ENCODE assay signal across 8 cellular contexts in genomic region chr10:71963756-71964668, GRCh38. TPM values are rescaled to one million over a fixed set of nuclear protein-coding genes. Genes with fewer than 3 reads are reported as not detected.
DNase-seq lines count a peak whose midpoint lies in the region; ATAC-seq and TF ChIP-seq lines count a peak whose summit lies in the region.

Gene CHST3, plus strand, starts transcription at chr10:71964395. Its CDS starts 41,448 bp downstream, at chr10:72005843.

- peak within 1 kb of the TSS; percentile 74 for H3K4me3 Mint-ChIP-seq in CD8-positive, alpha-beta T cell

- no peak for TF ChIP-seq CTCF in CD8-positive, alpha-beta T cell (IDR thresholded peaks at IDR 0.05)
- no peak for TF ChIP-seq CTCF in adrenal gland (IDR thresholded peaks at IDR 0.05)

- no peaks in the 10 kb centered on the region for H3K36me3 ChIP-seq in CD8-positive, alpha-beta T cell (ENCODE audit: insufficient read depth, low read length)
- no peaks in the 10 kb centered on the region for H3K36me3 ChIP-seq in adrenal gland (replicated peaks in 1 of 2)

- ATAC-seq in CD8-positive, alpha-beta T cell = no peak
- ATAC-seq in left ventricle myocardium superior = peak; percentile 86
- ATAC-seq in GM18873 (IDR thresholded peaks at IDR 0.05; ENCODE audit: low FRiP score, unreplicated experiment) = no peak
- no peak for ATAC-seq in GM19351 (IDR thresholded peaks at IDR 0.05; ENCODE audit: unreplicated experiment)

- H3K36me3 Mint-ChIP-seq in CD8-positive, alpha-beta T cell = no peaks in the 10 kb centered on the region

- peaks cover 10% of the 10 kb centered on the region for H3K4me1 Mint-ChIP-seq in CD8-positive, alpha-beta T cell (ENCODE audit: low read depth)

- CTCF ChIA-PET in CD8-positive, alpha-beta T cell (lab: Charles Lee) = interaction anchor here (1.2 kb wide), 1 partner anchor 68 kb away, joined by 3 read pairs; no protein-coding TSS in a partner anchor

- peak within 1 kb of the TSS; percentile 48 for H3K4me3 ChIP-seq in CD8-positive, alpha-beta T cell (ENCODE audit: low read depth, low read length)
- H3K4me3 ChIP-seq in adrenal gland = peak within 1 kb of the TSS in 3 of 4 donors; percentile 23 to 94 (median 24)

- H3K9me3 ChIP-seq in CD8-positive, alpha-beta T cell (ENCODE audit: low read length) = no peaks in the 10 kb centered on the region
- no peaks in the 10 kb centered on the region for H3K9me3 ChIP-seq in adrenal gland (replicated peaks in 1 of 3)

- peaks cover 8% of the 10 kb centered on the region for H3K27me3 ChIP-seq in CD8-positive, alpha-beta T cell (ENCODE audit: insufficient read depth, low read length)
- no peaks in the 10 kb centered on the region for H3K27me3 ChIP-seq in adrenal gland

- no peak within 1 kb of the TSS for H3K27ac ChIP-seq in CD8-positive, alpha-beta T cell (ENCODE audit: low read depth, low read length)
- peak within 1 kb of the TSS; percentile 49 to 92 (median 87) for H3K27ac ChIP-seq in adrenal gland

- intact Hi-C loops in CD8-positive, alpha-beta T cell (cut with DNase I, micrococcal nuclease) = no loop called here
- intact Hi-C loops in adrenal gland (cut with DNase I) (loop anchor here in 1 of 2 donors (5.0 kb wide), 1 partner anchor 78 kb away; no protein-coding TSS in a partner anchor), left ventricle myocardium superior (cut with micrococcal nuclease) (loop anchor here (10.0 kb wide), 1 partner anchor 51 kb away; no protein-coding TSS in a partner anchor), posterior cingulate gyrus (cut with DNase I) (loop anchor here (10.0 kb wide), 1 partner anchor 371 kb away; no protein-coding TSS in a partner anchor)

- DNase-seq in CD8-positive, alpha-beta T cell = no peak
- peak; percentile 64 for DNase-seq in HT1080 (ENCODE audit: low read depth)
- DNase-seq in adrenal gland = peak; percentile 67 to 81 (median 77)
- peak; percentile 91 for DNase-seq in left ventricle myocardium superior
- peak; percentile 42 to 94 (median 68) for DNase-seq in posterior cingulate gyrus
- no peak for DNase-seq in NCI-H774 (lab: John Stamatoyannopoulos, UW)

- H3K27me3 Mint-ChIP-seq in CD8-positive, alpha-beta T cell (ENCODE audit: low read depth) = peaks cover 45% of the 10 kb centered on the region

- TF ChIP-seq POLR2A in adrenal gland (IDR thresholded peaks at IDR 0.05) = peak; percentile 34 to 67

- no peak within 1 kb of the TSS for H3K27ac Mint-ChIP-seq in CD8-positive, alpha-beta T cell

- 7 to 32% (median 16%) methylated on average over 3 to 88 of the region's 88 CpGs for WGBS in adrenal gland, 4 donors

- POLR2A ChIA-PET in CD8-positive, alpha-beta T cell (lab: Charles Lee) = no interaction called here

- no peaks in the 10 kb centered on the region for H3K9me3 Mint-ChIP-seq in CD8-positive, alpha-beta T cell

- peaks cover 9% of the 10 kb centered on the region for H3K4me1 ChIP-seq in CD8-positive, alpha-beta T cell (ENCODE audit: insufficient read depth, low read length)
- peaks cover 6 to 45% of the 10 kb centered on the region in 2 donors for H3K4me1 ChIP-seq in adrenal gland (replicated peaks in 1 of 2)

RNA-seq across cellular contexts. Expression of gene CHST3, which starts in this region (rescaled TPM):
- not detected for total RNA-seq in CD8-positive, alpha-beta T cell
- total RNA-seq in HT1080 (2014; rRNA removed; shearing (Covaris generic)) = 20.7 and 23.6 TPM in 2 replicates
- polyA plus RNA-seq in HT1080 (2015; cell fraction: cytosol; rRNA removed) = 6.5 and 7.0 TPM in 2 replicates
- polyA plus RNA-seq in HT1080 (2015; cell fraction: nucleus; rRNA removed) = 9.1 and 9.4 TPM in 2 replicates
- total RNA-seq in adrenal gland (10 to 100 TPM; 32.2 to 49.7 (median 35.9) TPM), left ventricle myocardium superior (18.5 TPM)
- 10 to 100 TPM in 1 of 3 donors, 1 to 10 TPM in 2; 3.9 to 30.2 (median 5.4) TPM for polyA plus RNA-seq in adrenal gland

Comparison
In these comparisons a context has a peak if more than half of its experiments do, and no peak if none do; other contexts are left out.
1. RNA of gene CHST3 (total RNA-seq): 32.2 to 49.7 TPM in adrenal gland, 20.7 to 23.6 TPM in HT1080 and 18.5 TPM in left ventricle myocardium superior (single experiment); not detected in CD8-positive, alpha-beta T cell; every median in the first group is over 10 times any median in the second.
2. DNase-seq: peak in HT1080 (single experiment), adrenal gland (7 of 7), left ventricle myocardium superior (single experiment) and posterior cingulate gyrus (10 of 10); none in CD8-positive, alpha-beta T cell (0 of 7) and NCI-H774 (single experiment).
3. intact Hi-C loops: an anchor here in left ventricle myocardium superior (10.0 kb wide) and posterior cingulate gyrus (10.0 kb wide); none called in CD8-positive, alpha-beta T cell.